ENCODE assay signal across 8 cellular contexts in the genomic region with DNA sequence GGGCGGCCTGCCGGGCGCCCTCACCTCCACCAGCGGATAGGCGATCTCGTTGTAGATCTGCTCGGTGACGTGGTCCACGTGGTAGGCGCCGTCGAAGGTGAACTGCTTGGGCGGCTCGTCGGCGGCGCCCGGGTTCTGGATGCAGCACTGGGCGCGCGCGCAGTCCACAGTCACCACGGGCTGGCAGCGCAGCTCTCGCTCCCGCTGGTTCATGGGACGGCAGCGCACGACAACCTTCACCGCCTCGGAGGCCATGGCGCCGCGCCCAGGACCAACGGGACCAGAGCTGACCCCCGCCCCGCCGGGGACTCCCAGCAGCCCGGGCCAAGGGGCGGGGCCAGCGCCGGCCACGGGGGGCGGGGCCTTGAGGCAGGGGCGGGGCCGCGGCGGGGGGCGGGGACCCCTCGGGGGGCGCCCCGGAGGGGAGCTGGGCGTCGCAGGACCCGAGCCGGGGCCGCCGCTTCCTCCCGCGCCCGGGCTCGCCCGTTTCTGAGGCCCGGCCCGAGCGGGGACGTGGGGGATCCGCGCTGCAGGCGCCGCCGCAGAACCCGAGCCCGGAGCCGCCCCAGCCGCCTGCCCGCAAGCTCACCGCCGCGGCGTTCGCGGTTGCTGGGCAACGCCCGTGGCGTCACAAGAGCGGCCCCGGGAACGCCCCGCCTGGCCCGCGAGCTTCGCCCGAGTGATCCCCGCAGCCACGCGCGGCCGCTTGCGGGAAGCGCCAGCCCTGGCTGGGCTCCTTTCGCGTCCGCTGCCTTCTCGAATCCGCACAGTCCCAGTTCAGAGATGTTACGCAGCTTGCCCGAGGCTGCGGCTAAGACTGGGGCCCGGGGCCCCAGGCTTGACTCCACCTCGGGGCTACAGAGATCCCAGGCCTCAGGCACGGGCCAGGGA. TPM values are rescaled to one million over a fixed set of nuclear protein-coding genes. Genes with fewer than 3 reads are reported as not detected.
A peak's percentile ranks its signal among the peaks of the same experiment; 100 is the strongest.
DNase-seq lines count a peak whose midpoint lies in the region; ATAC-seq, FAIRE-seq and TF ChIP-seq lines count a peak whose summit lies in the region.

A gene (minus strand): TSS at position 556 of the 891 bp plus-strand sequence. CDS start 301 bp downstream, at position 255.

- no peak within 1 kb of the TSS for H2AFZ ChIP-seq in MM.1S (ENCODE audit: low read length)
- no peak within 1 kb of the TSS for H2AFZ ChIP-seq in keratinocyte (ENCODE audit: control insufficient read depth, low read length)

- H3K4me3 Mint-ChIP-seq in central memory CD8-positive, alpha-beta T cell: peak within 1 kb of the TSS; percentile 76

- peaks cover 5% of the 10 kb centered on the region for H3K36me3 Mint-ChIP-seq in central memory CD8-positive, alpha-beta T cell (ENCODE audit: insufficient read depth)

- H3K27ac Mint-ChIP-seq in central memory CD8-positive, alpha-beta T cell (ENCODE audit: low read depth): peak within 1 kb of the TSS; percentile 11

- FAIRE-seq in keratinocyte (lab: Jason Lieb, UNC): no peak

- DNase-seq in EH (ENCODE audit: low read depth) (peak; percentile 80), MM.1S (peak; percentile 64), keratinocyte (ENCODE audit: low read depth, low spot score) (no peak)
- peak; percentile 28 to 45 (median 34) for DNase-seq in activated CD4-positive, CD25-positive, alpha-beta regulatory T cell (lab: John Stamatoyannopoulos, UW)
- DNase-seq in central memory CD8-positive, alpha-beta T cell (ENCODE audit: low spot score in 2 of 2): peak; percentile 41 to 48
- peak; percentile 40 to 54 for DNase-seq in stimulated activated CD4-positive, alpha-beta T cell treated with anti-CD3 and anti-CD28 coated beads, Interleukin-15, amount 100 ng/mL, for 1 hour (ENCODE audit: low read depth in 1 of 2, low spot score in 1 of 2)
- DNase-seq in NK-92 treated with Interleukin-12 subunit alpha and Interleukin-12 subunit beta, amount 100 ng/mL, for 24 hours (lab: John Stamatoyannopoulos, UW): no peak

- no peaks in the 10 kb centered on the region for H4K20me1 ChIP-seq in MM.1S (ENCODE audit: insufficient read depth, low read length)
- peaks cover 6% of the 10 kb centered on the region for H4K20me1 ChIP-seq in keratinocyte (ENCODE audit: control insufficient read depth, extremely low read depth, insufficient read depth, low read length)

- H3K27ac ChIP-seq in MM.1S (ENCODE audit: low read length) (no peak within 1 kb of the TSS), keratinocyte (ENCODE audit: control insufficient read depth, insufficient read depth, low read length) (no peak within 1 kb of the TSS)

- no peaks in the 10 kb centered on the region for H3K4me1 ChIP-seq in MM.1S (ENCODE audit: low read length)
- H3K4me1 ChIP-seq in keratinocyte (ENCODE audit: control insufficient read depth, extremely low read depth, insufficient read depth, low read length): no peaks in the 10 kb centered on the region

- peak within 1 kb of the TSS; percentile 66; the same call in 1 of the 2 replicates for H3K4me2 ChIP-seq in MM.1S (ENCODE audit: low read depth, low read length)
- H3K4me2 ChIP-seq in keratinocyte (ENCODE audit: control insufficient read depth, extremely low read depth, insufficient read depth, low read depth, low read length): peak within 1 kb of the TSS; percentile 59

- TF ChIP-seq CTCF in MM.1S (IDR thresholded peaks at IDR 0.05; ENCODE audit: low read length) (no peak), keratinocyte (optimal IDR thresholded peaks at IDR 0.05 in 1 of 3, IDR thresholded peaks at IDR 0.05 in 1 of 3, conservative IDR thresholded peaks at IDR 0.05 in 1 of 3; ENCODE audit: extremely low read depth in 1 of 3, insufficient read depth in 2 of 3, low read length in 3 of 3) (no peak)

- H3K27me3 ChIP-seq in MM.1S (replicated peaks; ENCODE audit: insufficient read depth, low read length) (peaks cover 74% of the 10 kb centered on the region), keratinocyte (ENCODE audit: control insufficient read depth, extremely low read depth, insufficient read depth, low read length) (no peaks in the 10 kb centered on the region)

- H3K79me2 ChIP-seq in MM.1S (ENCODE audit: low read length) (no peaks in the 10 kb centered on the region), keratinocyte (ENCODE audit: control insufficient read depth, insufficient read depth, low read length) (no peaks in the 10 kb centered on the region)

- ATAC-seq in central memory CD8-positive, alpha-beta T cell (replicated peaks; ENCODE audit: extremely low read depth, poor library complexity, severe bottlenecking): peak; percentile 57
- no peak for ATAC-seq in HG03045 (IDR thresholded peaks at IDR 0.05; ENCODE audit: unreplicated experiment)

- peak within 1 kb of the TSS; percentile 22; the same call in 1 of the 2 replicates for H3K4me3 ChIP-seq in MM.1S (ENCODE audit: low read length)
- H3K4me3 ChIP-seq in keratinocyte (ENCODE audit: control insufficient read depth in 2 of 3, extremely low read depth in 1 of 3, insufficient read depth in 2 of 3, low read depth in 1 of 3, low read length in 3 of 3): peak within 1 kb of the TSS in 1 of 3 experiments; percentile 51

- H3K4me1 Mint-ChIP-seq in central memory CD8-positive, alpha-beta T cell: peaks cover 11% of the 10 kb centered on the region

- no peaks in the 10 kb centered on the region for H3F3A ChIP-seq in MM.1S (ENCODE audit: insufficient read depth, low read length)

- H3K9me3 ChIP-seq in MM.1S (replicated peaks; ENCODE audit: insufficient read depth, low read length) (no peaks in the 10 kb centered on the region), keratinocyte (ENCODE audit: control insufficient read depth, low read depth, low read length) (no peaks in the 10 kb centered on the region)

- no peaks in the 10 kb centered on the region for H3K9me3 Mint-ChIP-seq in central memory CD8-positive, alpha-beta T cell

- no peaks in the 10 kb centered on the region for H3K9me2 ChIP-seq in MM.1S (replicated peaks; ENCODE audit: insufficient read depth, low read length)

- H3K9ac ChIP-seq in MM.1S (ENCODE audit: low read length) (no peak within 1 kb of the TSS), keratinocyte (ENCODE audit: control insufficient read depth, extremely low read depth, insufficient read depth, low read length) (no peak within 1 kb of the TSS)

- dilution Hi-C loops in keratinocyte (cut with MboI; ENCODE audit: extremely low pct_ligation_motif_present, low sequenced_read_pairs): no loop called here

- H3K27me3 Mint-ChIP-seq in central memory CD8-positive, alpha-beta T cell: peaks cover 20% of the 10 kb centered on the region

- peaks cover 3% of the 10 kb centered on the region for H3K9me1 ChIP-seq in keratinocyte (ENCODE audit: control insufficient read depth, extremely low read depth, insufficient read depth, low read length)

- H3K36me3 ChIP-seq in MM.1S (replicated peaks; ENCODE audit: insufficient read depth, low read length) (no peaks in the 10 kb centered on the region), keratinocyte (ENCODE audit: control insufficient read depth in 2 of 2, extremely low read depth in 1 of 2, insufficient read depth in 2 of 2, low read length in 2 of 2) (peaks cover 24 to 29% of the 10 kb centered on the region in 2 experiments)

RNA-seq across cellular contexts. Expression of the gene that starts here (rescaled TPM):
- 0.90 to 1.2 TPM (median 1.1 TPM) in 3 replicates for polyA plus RNA-seq in keratinocyte
- 5.8 TPM for polyA plus RNA-seq in keratinocyte (2011; ENCODE audit: low read depth)
- polyA plus RNA-seq in keratinocyte (2011; cell fraction: cytosol; rRNA removed): 0.40 and 0.81 TPM in 2 replicates
- polyA plus RNA-seq in keratinocyte (2011; cell fraction: nucleus; rRNA removed): 3.9 and 4.5 TPM in 2 replicates
- polyA plus RNA-seq in keratinocyte (2012; ENCODE audit: low replicate concordance): 1.1 and 2.6 TPM in 2 replicates
- polyA minus RNA-seq in keratinocyte: 0.59 to 1.5 TPM (median 1.2 TPM) in 3 replicates
- polyA minus RNA-seq in keratinocyte (2011; cell fraction: cytosol; rRNA and poly(A)+ RNA removed): 1.7 TPM
- polyA minus RNA-seq in keratinocyte (2011; cell fraction: nucleus; rRNA and poly(A)+ RNA removed): 2.2 and 2.6 TPM in 2 replicates

Comparison
In these comparisons a context has a peak if more than half of its experiments do, and no peak if none do; other contexts are left out.
1. DNase-seq: peak in EH (single experiment), MM.1S (single experiment), activated CD4-positive, CD25-positive, alpha-beta regulatory T cell (4 of 4), central memory CD8-positive, alpha-beta T cell (2 of 2) and stimulated activated CD4-positive, alpha-beta T cell treated with anti-CD3 and anti-CD28 coated beads, Interleukin-15, amount 100 ng/mL, for 1 hour (2 of 2); none in keratinocyte (single experiment) and NK-92 treated with Interleukin-12 subunit alpha and Interleukin-12 subunit beta, amount 100 ng/mL, for 24 hours (single experiment).